ENCODE assay signal across 14 cellular contexts in the genomic region with DNA sequence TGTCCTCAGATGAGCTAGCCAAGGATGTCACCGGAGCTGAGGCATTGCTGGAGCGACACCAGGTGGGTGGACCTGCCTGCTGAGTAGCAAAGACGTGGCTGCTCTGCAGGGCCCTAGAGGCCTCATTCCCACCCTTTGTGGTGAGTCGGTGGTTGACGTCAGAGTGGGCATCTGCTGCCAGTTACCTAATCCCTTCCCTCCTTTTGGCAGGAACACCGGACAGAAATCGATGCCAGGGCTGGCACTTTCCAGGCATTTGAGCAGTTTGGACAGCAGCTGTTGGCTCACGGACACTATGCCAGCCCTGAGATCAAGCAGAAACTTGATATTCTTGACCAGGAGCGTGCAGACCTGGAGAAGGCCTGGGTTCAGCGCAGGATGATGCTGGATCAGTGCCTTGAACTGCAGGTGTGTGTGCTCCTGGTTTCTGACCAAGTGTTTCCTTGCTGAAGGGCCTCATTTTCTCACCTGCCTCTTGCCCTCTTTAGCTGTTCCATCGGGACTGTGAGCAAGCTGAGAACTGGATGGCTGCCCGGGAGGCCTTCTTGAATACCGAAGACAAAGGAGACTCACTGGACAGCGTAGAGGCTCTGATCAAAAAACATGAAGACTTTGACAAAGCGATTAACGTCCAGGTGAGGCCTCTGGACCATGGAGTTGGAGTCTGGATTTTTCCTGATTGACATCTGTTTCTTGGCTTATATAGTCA. TPM values are rescaled to one million over a fixed set of nuclear protein-coding genes. Genes with fewer than 3 reads are reported as not detected.
A peak's percentile ranks its signal among the peaks of the same experiment; 100 is the strongest.
DNase-seq lines count a peak whose midpoint lies in the region; ATAC-seq and TF ChIP-seq lines count a peak whose summit lies in the region.
"Had no signal": no experiment of that assay in that cellular context is flagged by ENCODE, and none has a peak within 500 bp of the region (broad histone marks: within the 10 kb centered on the region; RNA-seq: fewer than 3 reads in every experiment).

No MANE protein-coding gene starts in this region.

- BruUV-seq in OCI-LY7 (replicated peaks; lab: Mats Ljungman, UMichigan), result TSS peak; percentile 39

- ATAC-seq in GM19455 (IDR thresholded peaks at IDR 0.05; ENCODE audit: unreplicated experiment) (no peak), HG02840 (IDR thresholded peaks at IDR 0.05; ENCODE audit: low FRiP score, unreplicated experiment) (no peak)

- CTCF ChIA-PET in OCI-LY7 (lab: Charles Lee; ENCODE audit: unreplicated experiment), result no interaction called here

- peak; percentile 73 for DNase-seq in D341Med (ENCODE audit: low spot score)
- no peak for DNase-seq in OCI-LY7 (ENCODE audit: low spot score)
- DNase-seq in fibroblast of mammary gland (ENCODE audit: low read depth), result peak; percentile 71
- peak; percentile 79 for DNase-seq in osteoblast (ENCODE audit: insufficient read length, low spot score, missing footprints)
- no peak for DNase-seq in NCI-H526 (lab: John Stamatoyannopoulos, UW)
- no peak for DNase-seq in activated CD4-positive, CD25-positive, alpha-beta regulatory T cell treated with anti-CD3 and anti-CD28 coated beads, Interleukin-2, amount 50 U/mL, for 72 hours
- DNase-seq: activated CD8-positive, alpha-beta memory T cell treated with anti-CD3 and anti-CD28 coated beads, Interleukin-2, amount 50 U/mL, for 4 hours; CD4-positive, alpha-beta memory T cell; retina; stimulated activated naive CD4-positive, alpha-beta T cell had no signal

- H3K4me2 ChIP-seq in OCI-LY7 (ENCODE audit: low read length) (no peak overlapping the region), osteoblast (ENCODE audit: insufficient read depth, low read length) (no peak overlapping the region)
- H3K4me2 ChIP-seq: KMS-11 had no signal

- H4K20me1 ChIP-seq in OCI-LY7 (ENCODE audit: insufficient read depth, low read length) (no peaks in the 10 kb centered on the region), osteoblast (ENCODE audit: insufficient read depth, low read length) (peaks cover 17% of the 10 kb centered on the region)

- H3K27ac ChIP-seq in OCI-LY7 (ENCODE audit: low read depth, low read length, poor library complexity, severe bottlenecking) (no peak overlapping the region), osteoblast (ENCODE audit: low read depth, low read length) (peak overlapping the region; percentile 70)
- H3K27ac ChIP-seq: KMS-11, SK-N-MC had no signal

- TF ChIP-seq CTCF in OCI-LY7 (conservative IDR thresholded peaks at IDR 0.05; ENCODE audit: low read length), result no peak
- TF ChIP-seq CTCF in fibroblast of mammary gland (conservative IDR thresholded peaks at IDR 0.05; ENCODE audit: control insufficient read depth, insufficient read depth, low read depth, low read length), result no peak
- TF ChIP-seq CTCF in osteoblast (IDR thresholded peaks at IDR 0.05; ENCODE audit: extremely low read depth, low read depth, low read length), result no peak

- no peak overlapping the region for H3K4me3 ChIP-seq in OCI-LY7 (ENCODE audit: low read depth, low read length, poor library complexity, severe bottlenecking)
- H3K4me3 ChIP-seq in fibroblast of mammary gland (ENCODE audit: control insufficient read depth, low read depth, low read length), result no peak overlapping the region
- no peak overlapping the region for H3K4me3 ChIP-seq in osteoblast (ENCODE audit: insufficient read depth, low read length)
- H3K4me3 ChIP-seq: SK-N-MC had no signal

- H3K9me3 ChIP-seq in OCI-LY7 (ENCODE audit: low read length) (no peaks in the 10 kb centered on the region), osteoblast (ENCODE audit: low read depth, low read length) (no peaks in the 10 kb centered on the region)

- no peaks in the 10 kb centered on the region for H3K27me3 ChIP-seq in osteoblast (ENCODE audit: insufficient read depth, low read length)

- H2AFZ ChIP-seq in OCI-LY7 (ENCODE audit: low read length) (no peak overlapping the region), osteoblast (ENCODE audit: low read length) (no peak overlapping the region)

- H3K36me3 ChIP-seq in OCI-LY7 (ENCODE audit: insufficient read depth, low read length) (peaks cover 89% of the 10 kb centered on the region), osteoblast (ENCODE audit: insufficient read depth, low read length) (peaks cover 97% of the 10 kb centered on the region)

- intact Hi-C loops in OCI-LY7 (cut with micrococcal nuclease; ENCODE audit: unreplicated experiment), result no loop called here

- POLR2A ChIA-PET in OCI-LY7 (lab: Charles Lee), result no interaction called here

- no peaks in the 10 kb centered on the region for H3K9me2 ChIP-seq in OCI-LY7 (ENCODE audit: insufficient read depth, low read length)

- no peaks in the 10 kb centered on the region for H3K79me2 ChIP-seq in OCI-LY7 (ENCODE audit: insufficient read depth, low read depth, low read length)
- peaks cover 3% of the 10 kb centered on the region for H3K79me2 ChIP-seq in osteoblast (ENCODE audit: insufficient read depth, low read length)

- H3K4me1 ChIP-seq in OCI-LY7 (ENCODE audit: insufficient read depth, low read length, poor library complexity, severe bottlenecking) (no peaks in the 10 kb centered on the region), osteoblast (ENCODE audit: insufficient read depth, low read length) (peaks cover 3% of the 10 kb centered on the region)

RNA-seq across cellular contexts. Expression of a gene that starts 48.9 kb away (rescaled TPM):
- total RNA-seq in OCI-LY7 (2014; rRNA removed; shearing (Covaris generic)), result 71.8 and 97.6 TPM in 2 replicates
- 51.6 and 55.5 TPM in 2 replicates for total RNA-seq in OCI-LY7 (2022)
- 51.3 and 52.1 TPM in 2 replicates for total RNA-seq in osteoblast

RNA-seq across cellular contexts. Expression of a gene that starts 55.4 kb away (rescaled TPM):
- 259 and 272 TPM in 2 replicates for total RNA-seq in OCI-LY7 (2014; rRNA removed; shearing (Covaris generic))
- total RNA-seq in OCI-LY7 (2022) (239 and 283 TPM in 2 replicates), osteoblast (324 and 354 TPM in 2 replicates)

Comparison
In these comparisons a context has a peak if more than half of its experiments do, and no peak if none do; other contexts are left out.
1. DNase-seq: peak in D341Med (single experiment), fibroblast of mammary gland (single experiment) and osteoblast (single experiment); none in OCI-LY7 (single experiment), NCI-H526 (0 of 2) and activated CD4-positive, CD25-positive, alpha-beta regulatory T cell treated with anti-CD3 and anti-CD28 coated beads, Interleukin-2, amount 50 U/mL, for 72 hours (single experiment).